ENCODE assay signal across 8 cellular contexts in the genomic region with DNA sequence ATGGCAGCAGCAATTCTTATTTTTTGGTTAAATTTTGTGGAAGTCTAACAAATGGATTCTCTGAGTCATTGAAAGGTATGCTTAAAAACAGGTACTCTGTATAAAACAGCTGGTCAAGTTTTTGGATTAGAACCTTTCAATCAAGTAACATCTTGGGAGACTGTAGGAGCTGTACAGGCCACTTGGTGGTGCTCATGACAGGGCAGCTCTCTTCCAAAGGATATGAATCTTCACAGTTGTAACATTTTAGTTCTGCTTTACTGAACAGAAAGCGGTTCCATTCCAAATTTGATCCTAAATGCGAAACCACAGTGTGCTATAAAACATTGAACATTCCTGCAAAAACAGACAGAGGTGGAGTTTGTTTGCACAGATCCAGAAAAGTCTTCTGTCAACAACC. TPM values are rescaled to one million over a fixed set of nuclear protein-coding genes. Genes with fewer than 3 reads are reported as not detected.
DNase-seq lines count a peak whose midpoint lies in the region; ATAC-seq and TF ChIP-seq lines count a peak whose summit lies in the region.

No MANE protein-coding gene starts in this region.

- DNase-seq in DMS 273 (lab: John Stamatoyannopoulos, UW; ENCODE audit: unreplicated experiment): peak; percentile 58
- DNase-seq in DMS 273 treated with DMSO at 0.1 percent for 48 hours (lab: John Stamatoyannopoulos, UW): no peak
- DNase-seq in HEK293T (ENCODE audit: extremely low spot score): peak; percentile 30
- peak; percentile 37 for DNase-seq in NOMO-1 treated with dmso at 0.1 percent for 144 hours (lab: John Stamatoyannopoulos, UW; ENCODE audit: unreplicated experiment)
- DNase-seq in dermis blood vessel endothelial cell: peak; percentile 69
- DNase-seq in naive B cell: no peak

- ATAC-seq in naive B cell (ENCODE audit: low read depth in 2 of 2): peak; percentile 27 to 47
- no peak for ATAC-seq in GM19452 (IDR thresholded peaks at IDR 0.05; ENCODE audit: unreplicated experiment)
- no peak for ATAC-seq in GM21737 (IDR thresholded peaks at IDR 0.05; ENCODE audit: unreplicated experiment)

- no peaks in the 10 kb centered on the region for H3K36me3 Mint-ChIP-seq in naive B cell

- H3K27me3 Mint-ChIP-seq in naive B cell: peaks cover 10 to 31% (median 20%) of the 10 kb centered on the region in 3 donors

- H3K27ac Mint-ChIP-seq in naive B cell: no peak overlapping the region

- no peaks in the 10 kb centered on the region for H3K9me3 Mint-ChIP-seq in naive B cell

- no peak overlapping the region for H3K4me3 Mint-ChIP-seq in naive B cell

- POLR2A ChIA-PET in HEK293T (lab: Yijun Ruan, JAX): no interaction called here

- H3K4me1 Mint-ChIP-seq in naive B cell: peaks cover 25 to 32% (median 30%) of the 10 kb centered on the region in 3 donors

- CTCF ChIA-PET in HEK293T (lab: Yijun Ruan, JAX): interaction anchor here (0.6 kb wide), 1 partner anchor 541 kb away, joined by 4 read pairs; no protein-coding TSS in a partner anchor

TF ChIP-seq in HEK293T, 16 proteins besides CTCF, POLR2A, EP300 and RAD21:
- TF ChIP-seq, protein P1, sequence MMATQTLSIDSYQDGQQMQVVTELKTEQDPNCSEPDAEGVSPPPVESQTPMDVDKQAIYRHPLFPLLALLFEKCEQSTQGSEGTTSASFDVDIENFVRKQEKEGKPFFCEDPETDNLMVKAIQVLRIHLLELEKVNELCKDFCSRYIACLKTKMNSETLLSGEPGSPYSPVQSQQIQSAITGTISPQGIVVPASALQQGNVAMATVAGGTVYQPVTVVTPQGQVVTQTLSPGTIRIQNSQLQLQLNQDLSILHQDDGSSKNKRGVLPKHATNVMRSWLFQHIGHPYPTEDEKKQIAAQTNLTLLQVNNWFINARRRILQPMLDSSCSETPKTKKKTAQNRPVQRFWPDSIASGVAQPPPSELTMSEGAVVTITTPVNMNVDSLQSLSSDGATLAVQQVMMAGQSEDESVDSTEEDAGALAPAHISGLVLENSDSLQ (IDR thresholded peaks at IDR 0.05): peak; percentile 36; the same call in 1 of the 2 replicates
- no peak for TF ChIP-seq SP1 (IDR thresholded peaks at IDR 0.05)

RNA-seq across cellular contexts. Expression of gene AGR3, which starts 44.5 kb away (rescaled TPM):
- 0.19 TPM in 1 of 2 replicates, not detected in the other for total RNA-seq in dermis blood vessel endothelial cell
- polyA plus RNA-seq in naive B cell (ENCODE audit: low read depth in 6 of 6): not detected

Comparison
In these comparisons a context has a peak if more than half of its experiments do, and no peak if none do; other contexts are left out.
1. DNase-seq: peak in DMS 273 (single experiment), HEK293T (single experiment), NOMO-1 treated with dmso at 0.1 percent for 144 hours (single experiment) and dermis blood vessel endothelial cell (single experiment); none in DMS 273 treated with DMSO at 0.1 percent for 48 hours (single experiment) and naive B cell (single experiment).
2. ATAC-seq: peak in naive B cell (2 of 2); none in GM19452 (single experiment) and GM21737 (single experiment).